In genomic region chr12:39763071-39763893, GRCh38 we compare ENCODE assay signal across 1 cellular context.
TF ChIP-seq lines count a peak whose summit lies in the region.

No MANE protein-coding gene starts in this region.

TF ChIP-seq in GM23338, 12 proteins besides CTCF, POLR2A, EP300 and RAD21 (continued from another document):
- TF ChIP-seq ZNF462 (CRISPR knock-in tag; IDR thresholded peaks at IDR 0.05) (no peak), REST (IDR thresholded peaks at IDR 0.05; ENCODE audit: unreplicated experiment) (no peak), EZH2 (IDR thresholded peaks at IDR 0.05; ENCODE audit: low read depth, unreplicated experiment) (no peak)
